Comparison of ENCODE assay signal across 8 cellular contexts in genomic region chr15:51499379-51499976, GRCh38.
DNase-seq lines count a peak whose midpoint lies in the region; ATAC-seq and TF ChIP-seq lines count a peak whose summit lies in the region.

No MANE protein-coding gene starts in this region.

- no peak for TF ChIP-seq POLR2A in Peyer's patch (IDR thresholded peaks at IDR 0.05)

- H3K27ac ChIP-seq in HEK293 (ENCODE audit: extremely low read depth, low read depth, low read length), result no peak overlapping the region
- no peak overlapping the region for H3K27ac ChIP-seq in Peyer's patch

- H3K27me3 ChIP-seq in Peyer's patch, result no peaks in the 10 kb centered on the region

- H3K4me3 ChIP-seq in HEK293 (ENCODE audit: low read depth, low read length) (no peak overlapping the region), Peyer's patch (no peak overlapping the region)

- ATAC-seq in GM19351 (IDR thresholded peaks at IDR 0.05; ENCODE audit: unreplicated experiment), result no peak

- no peaks in the 10 kb centered on the region for H3K4me1 ChIP-seq in HEK293 (ENCODE audit: control insufficient read depth, insufficient read depth, low read length)
- no peaks in the 10 kb centered on the region for H3K4me1 ChIP-seq in Peyer's patch

- H3K36me3 ChIP-seq in HEK293 (ENCODE audit: control insufficient read depth in 2 of 2, insufficient read depth in 1 of 2, low read length in 2 of 2), result peaks cover 0 to 7% of the 10 kb centered on the region in 2 experiments; a peak in 2 of 3 replicates
- peaks cover 0 to 16% (median 0%) of the 10 kb centered on the region in 3 donors for H3K36me3 ChIP-seq in Peyer's patch

- DNase-seq in Ammon's horn (ENCODE audit: low spot score), result peak; percentile 12
- DNase-seq in Peyer's patch, result no peak
- DNase-seq in foreskin melanocyte, result peak; percentile 17
- DNase-seq in NCI-H1417 treated with DMSO at 0.1 percent for 48 hours (lab: John Stamatoyannopoulos, UW), result no peak
- no peak for DNase-seq in UCSD-AML1 (lab: John Stamatoyannopoulos, UW; ENCODE audit: unreplicated experiment)
- DNase-seq in activated T-cell treated with anti-CD3 and anti-CD28 coated beads, Interleukin-2, amount 50 U/mL, for 48 hours, result no peak

- TF ChIP-seq CTCF in HEK293 (tag by site-specific recombination; IDR thresholded peaks at IDR 0.05) (no peak), Peyer's patch (IDR thresholded peaks at IDR 0.05) (peak in 4 of 6 experiments; percentile 26 to 39 (median 30))

- POLR2A ChIA-PET in HEK293 (lab: Yijun Ruan, JAX), result no interaction called here

- H3K9me3 ChIP-seq in HEK293 (ENCODE audit: control insufficient read depth, insufficient read depth, low read depth, low read length), result no peaks in the 10 kb centered on the region
- no peaks in the 10 kb centered on the region for H3K9me3 ChIP-seq in Peyer's patch

- CTCF ChIA-PET in HEK293 (lab: Yijun Ruan, JAX), result interaction anchor here (0.6 to 5.1 kb wide), 15 partner anchors 8 to 805 kb away, joined by 3 to 25 read pairs (median 4); no protein-coding TSS in a partner anchor

TF ChIP-seq in HEK293, 187 proteins besides CTCF, POLR2A, EP300 and RAD21:
- TF ChIP-seq KLF9 (tag by site-specific recombination; IDR thresholded peaks at IDR 0.05; ENCODE audit: low read depth), result no peak
- TF ChIP-seq ZNF311 (tag by site-specific recombination; IDR thresholded peaks at IDR 0.05; ENCODE audit: borderline replicate concordance), result no peak
- TF ChIP-seq ZNF791 (tag by site-specific recombination; IDR thresholded peaks at IDR 0.05), result no peak
- TF ChIP-seq ZNF654 (tag by site-specific recombination; IDR thresholded peaks at IDR 0.05; ENCODE audit: low read depth), result peak; percentile 39
TF ChIP-seq in HEK293: peak in this region for 1.

Comparison
In these comparisons a context has a peak if more than half of its experiments do, and no peak if none do; other contexts are left out.
1. DNase-seq: peak in Ammon's horn (single experiment) and foreskin melanocyte (single experiment); none in Peyer's patch (0 of 3), NCI-H1417 treated with DMSO at 0.1 percent for 48 hours (single experiment), UCSD-AML1 (single experiment) and activated T-cell treated with anti-CD3 and anti-CD28 coated beads, Interleukin-2, amount 50 U/mL, for 48 hours (0 of 2).